ENCODE assay signal across 13 cellular contexts in the genomic region with DNA sequence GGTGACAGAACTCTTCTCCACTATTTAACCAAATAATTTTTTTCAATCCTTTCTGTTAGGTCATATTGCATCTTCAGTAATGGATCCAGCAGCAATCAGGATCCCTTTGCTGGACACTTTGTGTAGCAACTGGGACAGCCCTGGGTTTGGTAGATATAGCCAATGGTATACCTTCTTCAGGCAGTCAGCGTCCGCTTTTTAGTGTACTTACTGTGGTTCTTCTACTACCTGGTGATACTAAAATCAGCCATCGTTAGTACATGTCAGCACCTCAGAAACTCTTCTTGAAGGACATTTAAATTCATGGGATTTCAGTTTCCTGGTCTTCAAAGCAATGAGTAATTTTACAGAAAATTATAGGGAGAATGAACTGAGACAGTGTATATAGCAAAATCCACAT.
DNase-seq lines count a peak whose midpoint lies in the region; ATAC-seq, FAIRE-seq and TF ChIP-seq lines count a peak whose summit lies in the region.
"Had no signal": no experiment of that assay in that cellular context is flagged by ENCODE, and none has a peak within 500 bp of the region (broad histone marks: within the 10 kb centered on the region; RNA-seq: fewer than 3 reads in every experiment).

No MANE protein-coding gene starts in this region.

- no peak for FAIRE-seq in endothelial cell of umbilical vein (lab: Jason Lieb, UNC)

- H3F3A ChIP-seq in MM.1S (ENCODE audit: insufficient read depth, low read length), result peaks cover 10% of the 10 kb centered on the region

- CTCF ChIA-PET in endothelial cell of umbilical vein (lab: Charles Lee), result interaction anchor here (1.4 to 3.0 kb wide), 6 partner anchors 21 to 248 kb away, joined by 4 to 14 read pairs (median 8); partner anchors contain the start of genes ADGRG6, NMBR and VTA1

- H3K9me1 ChIP-seq in endothelial cell of umbilical vein (replicated peaks; ENCODE audit: control insufficient read depth, extremely low read depth, insufficient read depth, low read length), result no peaks in the 10 kb centered on the region

- no TSS peak for BruUV-seq in endothelial cell of umbilical vein (replicated peaks; lab: Mats Ljungman, UMichigan)

- H3K36me3 ChIP-seq in MM.1S (replicated peaks; ENCODE audit: insufficient read depth, low read length) (no peaks in the 10 kb centered on the region), endothelial cell of umbilical vein (ENCODE audit: control insufficient read depth in 2 of 2, extremely low read depth in 1 of 2, insufficient read depth in 2 of 2, low read length in 2 of 2) (peaks cover 2 to 6% of the 10 kb centered on the region in 2 experiments), ovary (no peaks in the 10 kb centered on the region)
- H3K36me3 ChIP-seq: cardiac muscle cell had no signal

- no peaks in the 10 kb centered on the region for H3K9me2 ChIP-seq in MM.1S (replicated peaks; ENCODE audit: insufficient read depth, low read length)

- H3K27me3 ChIP-seq in MM.1S (replicated peaks; ENCODE audit: insufficient read depth, low read length) (no peaks in the 10 kb centered on the region), endothelial cell of umbilical vein (ENCODE audit: control insufficient read depth in 2 of 2, insufficient read depth in 2 of 2, low read length in 2 of 2) (no peaks in the 10 kb centered on the region), ovary (no peaks in the 10 kb centered on the region)
- H3K27me3 ChIP-seq: cardiac muscle cell, testis had no signal

- TF ChIP-seq EP300 in ovary (IDR thresholded peaks at IDR 0.05), result no peak

- no peak overlapping the region for H3K27ac ChIP-seq in MM.1S (ENCODE audit: low read length)
- peak overlapping the region; percentile 99 for H3K27ac ChIP-seq in endothelial cell of umbilical vein (ENCODE audit: insufficient read depth, low read depth, low read length)
- H3K27ac ChIP-seq in ovary, result no peak overlapping the region
- H3K27ac ChIP-seq: cardiac muscle cell, testis had no signal

- ATAC-seq in GM18511 (IDR thresholded peaks at IDR 0.05; ENCODE audit: unreplicated experiment), result peak; percentile 7
- ATAC-seq in GM21528 (IDR thresholded peaks at IDR 0.05; ENCODE audit: low FRiP score, unreplicated experiment), result peak; percentile 15
- no peak for ATAC-seq in GM21447 (IDR thresholded peaks at IDR 0.05; ENCODE audit: unreplicated experiment)

- H2AFZ ChIP-seq in MM.1S (ENCODE audit: low read length) (no peak overlapping the region), endothelial cell of umbilical vein (ENCODE audit: low read depth, low read length) (no peak overlapping the region)

- TF ChIP-seq POLR2A in endothelial cell of umbilical vein (IDR thresholded peaks at IDR 0.05; ENCODE audit: low read depth, low read length), result no peak
- no peak for TF ChIP-seq POLR2A in ovary (IDR thresholded peaks at IDR 0.05)

- dilution Hi-C loops in endothelial cell of umbilical vein (cut with MboI; ENCODE audit: extremely low pct_ligation_motif_present, low sequenced_read_pairs), result no loop called here

- no peaks in the 10 kb centered on the region for H3K79me2 ChIP-seq in MM.1S (ENCODE audit: low read length)
- H3K79me2 ChIP-seq in endothelial cell of umbilical vein (ENCODE audit: control insufficient read depth, insufficient read depth, low read length), result peaks cover 2% of the 10 kb centered on the region

- H3K4me1 ChIP-seq in MM.1S (ENCODE audit: low read length) (peaks cover 4% of the 10 kb centered on the region; the same call in 1 of the 2 replicates), endothelial cell of umbilical vein (ENCODE audit: control insufficient read depth, extremely low read depth, insufficient read depth, low read length) (peaks cover 42% of the 10 kb centered on the region), ovary (ENCODE audit: insufficient read depth) (no peaks in the 10 kb centered on the region)
- H3K4me1 ChIP-seq: testis had no signal

- peak overlapping the region; percentile 22; the same call in 1 of the 2 replicates for H3K4me2 ChIP-seq in MM.1S (ENCODE audit: low read depth, low read length)
- peak overlapping the region; percentile 60 for H3K4me2 ChIP-seq in endothelial cell of umbilical vein (ENCODE audit: insufficient read depth, low read length)

- H4K20me1 ChIP-seq in MM.1S (ENCODE audit: insufficient read depth, low read length), result no peaks in the 10 kb centered on the region
- H4K20me1 ChIP-seq in endothelial cell of umbilical vein (replicated peaks; ENCODE audit: control insufficient read depth, extremely low read depth, insufficient read depth, low read length), result no peaks in the 10 kb centered on the region

- intact Hi-C loops in endothelial cell of umbilical vein (cut with micrococcal nuclease) (loop anchor here (1.0 kb wide), 2 partner anchors 12 to 17 kb away; no protein-coding TSS in a partner anchor), ovary (cut with DNase I) (no loop called here)

- TF ChIP-seq CTCF in MM.1S (IDR thresholded peaks at IDR 0.05; ENCODE audit: low read length) (no peak), endothelial cell of umbilical vein (IDR thresholded peaks at IDR 0.05; ENCODE audit: extremely low read depth in 1 of 2, insufficient read depth in 1 of 2, low read depth in 1 of 2, low read length in 2 of 2) (no peak), ovary (IDR thresholded peaks at IDR 0.05) (no peak)

- H3K9me3 ChIP-seq in MM.1S (replicated peaks; ENCODE audit: insufficient read depth, low read length) (no peaks in the 10 kb centered on the region), endothelial cell of umbilical vein (replicated peaks; ENCODE audit: control insufficient read depth, insufficient read depth, low read length) (no peaks in the 10 kb centered on the region), ovary (no peaks in the 10 kb centered on the region)
- H3K9me3 ChIP-seq: testis had no signal

- 94 to 98% (median 96%) methylated on average over 3 of the region's 3 CpGs for WGBS in ovary, 3 donors

- H3K4me3 ChIP-seq in MM.1S (ENCODE audit: low read length), result no peak overlapping the region
- no peak overlapping the region for H3K4me3 ChIP-seq in endothelial cell of umbilical vein (replicated peaks in 1 of 3; ENCODE audit: insufficient read depth in 1 of 3, low read depth in 1 of 3, low read length in 3 of 3)
- no peak overlapping the region for H3K4me3 ChIP-seq in ovary
- H3K4me3 ChIP-seq: cardiac muscle cell, testis had no signal

- DNase-seq in MM.1S (no peak), endothelial cell of umbilical vein (ENCODE audit: low read depth, low spot score) (no peak), ovary (no peak)
- no peak for DNase-seq in NK-92 treated with Interleukin-12 subunit alpha and Interleukin-12 subunit beta, amount 100 ng/mL, for 24 hours (lab: John Stamatoyannopoulos, UW)
- DNase-seq: activated CD4-positive, CD25-positive, alpha-beta regulatory T cell; islet precursor cell; occipital lobe; SW 1271; testis had no signal

- H3K9ac ChIP-seq in MM.1S (ENCODE audit: low read length) (no peak overlapping the region), endothelial cell of umbilical vein (replicated peaks; ENCODE audit: extremely low read depth, insufficient read depth, low read length) (peak overlapping the region; percentile 72)

- POLR2A ChIA-PET in endothelial cell of umbilical vein (lab: Charles Lee), result interaction anchor here (1.0 to 1.4 kb wide), 3 partner anchors 18 to 21 kb away, joined by 3 read pairs; no protein-coding TSS in a partner anchor

TF ChIP-seq in endothelial cell of umbilical vein, 7 proteins besides CTCF, POLR2A, EP300 and RAD21:
- TF ChIP-seq GATA2 (IDR thresholded peaks at IDR 0.05; ENCODE audit: insufficient read depth, insufficient read length, low read depth, low read length) (no peak), FOS (IDR thresholded peaks at IDR 0.05; ENCODE audit: borderline replicate concordance, insufficient read depth, low read length) (no peak), EZH2 (IDR thresholded peaks at IDR 0.05; ENCODE audit: borderline replicate concordance, low read depth, low read length, severe bottlenecking) (no peak), JUN (IDR thresholded peaks at IDR 0.05; ENCODE audit: borderline replicate concordance, insufficient read depth, insufficient read length, low read depth) (no peak), POLR2AphosphoS5 (IDR thresholded peaks at IDR 0.05; ENCODE audit: insufficient read depth, low read depth, low read length) (no peak), MAX (IDR thresholded peaks at IDR 0.05; ENCODE audit: insufficient read depth, insufficient read length) (no peak)
